30 cellular contexts compared by ENCODE assay signal in genomic region chr9:107323836-107324235, GRCh38. TPM values are rescaled to one million over a fixed set of nuclear protein-coding genes. Genes with fewer than 3 reads are reported as not detected.
DNase-seq lines count a peak whose midpoint lies in the region; ATAC-seq lines count a peak whose summit lies in the region.
"Had no signal": no experiment of that assay in that cellular context is flagged by ENCODE, and none has a peak within 500 bp of the region (broad histone marks: within the 10 kb centered on the region; RNA-seq: fewer than 3 reads in every experiment).

No MANE protein-coding gene starts in this region.

- peak overlapping the region; percentile 4 for H3K27ac Mint-ChIP-seq in activated T-cell treated with anti-CD3 and anti-CD28 coated beads, Interleukin-2, amount 50 U/mL, for 72 hours
- H3K27ac Mint-ChIP-seq in memory B cell, result peak overlapping the region; percentile 2
- H3K27ac Mint-ChIP-seq: activated naive CD4-positive, alpha-beta T cell treated with anti-CD3 and anti-CD28 coated beads, Interleukin-2, amount 50 U/mL, for 24 hours; activated T-helper 1 cell treated with anti-CD3 and anti-CD28 coated beads, Interleukin-12 subunit alpha, Interleukin-12 subunit beta, Interleukin-2, Interleukin-4 antibody, amounts not matched to agents 30 ng/mL and 10 ng/mL and 1 ng/mL, durations not matched to agents 14 hours and 24 hours and 36 hours; endodermal cell; T-helper 1 cell treated with Interleukin-12 subunit alpha and Interleukin-12 subunit beta and Interleukin-4 antibody, amounts not matched to agents 30 μg/mL and 1 μg/mL, for 36 hours had no signal

- H3K9me3 Mint-ChIP-seq in activated T-cell treated with anti-CD3 and anti-CD28 coated beads, Interleukin-2, amount 50 U/mL, for 72 hours, result peaks cover 2 to 3% of the 10 kb centered on the region in 2 donors
- no peaks in the 10 kb centered on the region for H3K9me3 Mint-ChIP-seq in memory B cell
- H3K9me3 Mint-ChIP-seq: activated naive CD4-positive, alpha-beta T cell treated with anti-CD3 and anti-CD28 coated beads, Interleukin-2, amount 50 U/mL, for 24 hours; H9 had no signal

- no peak for DNase-seq in activated T-cell treated with anti-CD3 and anti-CD28 coated beads, Interleukin-2, amount 50 U/mL, for 72 hours
- no peak for DNase-seq in activated T-cell treated with anti-CD3 and anti-CD28 coated beads, Interleukin-2, amount 50 U/mL, for 1 hour
- DNase-seq in MV-4-11 (lab: John Stamatoyannopoulos, UW), result peak; percentile 41
- DNase-seq in memory B cell (ENCODE audit: low spot score in 2 of 2), result no peak
- DNase-seq in DMS 273 treated with DMSO at 0.1 percent for 48 hours (lab: John Stamatoyannopoulos, UW), result no peak
- no peak for DNase-seq in NCI-H2171 (lab: John Stamatoyannopoulos, UW)
- DNase-seq: ACHN; activated CD4-positive, alpha-beta T cell treated with anti-CD3 and anti-CD28 coated beads for 48 hours; DMS53; endodermal cell; foreskin keratinocyte; H9; heart right ventricle; kidney glomerular epithelial cell; NCI-H1436 treated with DMSO at 0.1 percent for 48 hours; NCI-H446 treated with DMSO at 0.1 percent for 48 hours; NCI-H82; sigmoid colon; SK-N-SH; stimulated activated CD4-positive, alpha-beta T cell treated with anti-CD3 and anti-CD28 coated beads, Interleukin-15, amount 100 ng/mL, for 24 hours; stimulated activated naive CD4-positive, alpha-beta T cell treated with Interleukin-2 at 50 U/mL for 16 hours; tibial artery had no signal

- peaks cover 7 to 55% of the 10 kb centered on the region in 2 donors for H3K36me3 Mint-ChIP-seq in activated T-cell treated with anti-CD3 and anti-CD28 coated beads, Interleukin-2, amount 50 U/mL, for 72 hours (ENCODE audit: insufficient read depth in 2 of 2)
- peaks cover 34% of the 10 kb centered on the region for H3K36me3 Mint-ChIP-seq in memory B cell

- no peak overlapping the region for H3K9ac ChIP-seq in subcutaneous abdominal adipose tissue (ENCODE audit: low read length in 5 of 5)
- H3K9ac ChIP-seq: SK-N-SH had no signal

- H3K9me3 ChIP-seq in subcutaneous abdominal adipose tissue (ENCODE audit: control insufficient read depth in 5 of 5, low read length in 5 of 5), result no peaks in the 10 kb centered on the region
- H3K9me3 ChIP-seq: ascending aorta, sigmoid colon had no signal

- peak in 1 of 2 donors; percentile 41 for ATAC-seq in activated T-cell treated with anti-CD3 and anti-CD28 coated beads, Interleukin-2, amount 50 U/mL, for 72 hours (replicated peaks in 1 of 2)
- ATAC-seq in memory B cell (ENCODE audit: low read depth), result no peak
- ATAC-seq: foreskin keratinocyte, heart right ventricle had no signal

- H3K4me1 ChIP-seq in subcutaneous abdominal adipose tissue (ENCODE audit: control insufficient read depth in 5 of 5, insufficient read depth in 5 of 5, low read length in 5 of 5), result peaks cover 0 to 9% (median 4%) of the 10 kb centered on the region in 5 donors
- H3K4me1 ChIP-seq: ascending aorta, foreskin keratinocyte, tibial artery had no signal

- H3K27ac ChIP-seq in subcutaneous abdominal adipose tissue (ENCODE audit: low read depth, low read length), result peak overlapping the region; percentile 52
- H3K27ac ChIP-seq: ascending aorta, esophagus muscularis mucosa, foreskin keratinocyte, sigmoid colon, tibial artery had no signal

- H3K4me1 Mint-ChIP-seq in activated T-cell treated with anti-CD3 and anti-CD28 coated beads, Interleukin-2, amount 50 U/mL, for 72 hours (ENCODE audit: low read depth), result peaks cover 27% of the 10 kb centered on the region
- peaks cover 3% of the 10 kb centered on the region for H3K4me1 Mint-ChIP-seq in memory B cell

- peaks cover 27 to 56% (median 33%) of the 10 kb centered on the region in 5 donors for H3K36me3 ChIP-seq in subcutaneous abdominal adipose tissue (ENCODE audit: control insufficient read depth in 5 of 5, insufficient read depth in 5 of 5, low read length in 5 of 5)

- H3K27me3 Mint-ChIP-seq in activated T-cell treated with anti-CD3 and anti-CD28 coated beads, Interleukin-2, amount 50 U/mL, for 72 hours (ENCODE audit: low read depth), result no peaks in the 10 kb centered on the region
- no peaks in the 10 kb centered on the region for H3K27me3 Mint-ChIP-seq in memory B cell
- H3K27me3 Mint-ChIP-seq: activated naive CD4-positive, alpha-beta T cell treated with anti-CD3 and anti-CD28 coated beads, Interleukin-2, amount 50 U/mL, for 24 hours had no signal

- H3K4me3 ChIP-seq in subcutaneous abdominal adipose tissue (ENCODE audit: low read depth in 1 of 5, low read length in 5 of 5), result no peak overlapping the region
- H3K4me3 ChIP-seq: ascending aorta, esophagus muscularis mucosa, heart right ventricle, lung, sigmoid colon, tibial artery had no signal

- no peak overlapping the region for H3K4me3 Mint-ChIP-seq in activated T-cell treated with anti-CD3 and anti-CD28 coated beads, Interleukin-2, amount 50 U/mL, for 72 hours
- no peak overlapping the region for H3K4me3 Mint-ChIP-seq in memory B cell
- H3K4me3 Mint-ChIP-seq: activated naive CD4-positive, alpha-beta T cell treated with anti-CD3 and anti-CD28 coated beads, Interleukin-2, amount 50 U/mL, for 24 hours; activated T-helper 1 cell treated with anti-CD3 and anti-CD28 coated beads, Interleukin-12 subunit alpha, Interleukin-12 subunit beta, Interleukin-2, Interleukin-4 antibody, amounts not matched to agents 30 ng/mL and 10 ng/mL and 1 ng/mL, durations not matched to agents 14 hours and 24 hours and 36 hours; endodermal cell; H9; neural crest cell; T-helper 1 cell treated with Interleukin-12 subunit alpha and Interleukin-12 subunit beta and Interleukin-4 antibody, amounts not matched to agents 30 μg/mL and 1 μg/mL, for 36 hours had no signal

- H3K27me3 ChIP-seq in subcutaneous abdominal adipose tissue (ENCODE audit: control insufficient read depth in 5 of 5, insufficient read depth in 4 of 5, low read length in 5 of 5), result no peaks in the 10 kb centered on the region
- H3K27me3 ChIP-seq: ascending aorta, esophagus muscularis mucosa, foreskin keratinocyte, heart right ventricle, sigmoid colon, tibial artery had no signal

RNA-seq across cellular contexts. Expression of gene RAD23B, which starts 40.8 kb away (rescaled TPM):
- 100 to 1,000 TPM in 1 of 2 donors, 10 to 100 TPM in 1; 88.7 to 112 TPM for total RNA-seq in activated T-cell treated with anti-CD3 and anti-CD28 coated beads, Interleukin-2, amount 50 U/mL, for 72 hours
